9 cellular contexts compared by ENCODE assay signal in the genomic region with DNA sequence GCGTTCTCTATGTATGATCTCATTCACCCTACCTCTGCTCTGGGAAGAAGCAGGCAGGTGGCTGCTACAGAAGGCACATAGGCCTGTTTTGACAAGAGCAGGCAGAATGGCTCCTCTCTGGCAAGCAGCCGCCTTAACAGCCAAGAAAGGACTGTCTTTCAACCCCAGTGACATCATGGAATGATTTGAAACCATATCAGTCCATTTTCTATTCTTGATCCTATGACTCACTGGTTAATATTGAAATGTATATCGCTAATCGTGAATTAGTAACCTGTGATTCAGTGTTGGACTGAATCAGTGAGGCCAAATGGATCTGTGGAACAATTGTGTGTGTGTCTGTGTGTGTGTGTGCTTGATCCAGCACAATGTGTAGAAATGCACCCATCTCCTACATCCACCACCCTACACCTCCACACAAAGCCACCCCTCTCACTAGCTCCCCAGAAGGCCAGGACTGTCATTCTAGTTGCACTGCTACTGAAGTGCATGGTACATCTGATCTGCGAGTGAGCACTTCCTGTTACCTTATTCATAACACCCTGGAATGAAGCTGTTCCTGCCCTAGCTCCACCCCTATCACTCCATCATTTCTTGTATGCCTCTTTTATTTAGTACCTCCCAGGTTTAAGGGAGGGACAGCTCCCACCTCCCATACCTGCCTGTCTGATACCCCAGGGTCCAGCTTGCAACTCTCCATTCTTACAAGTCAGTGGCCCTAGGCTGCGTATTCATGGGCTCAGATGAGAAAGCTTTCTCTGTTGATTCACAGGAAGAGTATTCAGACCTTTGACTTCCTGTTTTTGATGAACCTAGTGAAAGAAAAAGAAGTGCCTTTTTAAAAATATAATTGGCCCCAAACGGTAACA.
A peak's percentile ranks its signal among the peaks of the same experiment; 100 is the strongest.
DNase-seq lines count a peak whose midpoint lies in the region; ATAC-seq and TF ChIP-seq lines count a peak whose summit lies in the region.
"Had no signal": no experiment of that assay in that cellular context is flagged by ENCODE, and none has a peak within 500 bp of the region (broad histone marks: within the 10 kb centered on the region; RNA-seq: fewer than 3 reads in every experiment).

No MANE protein-coding gene starts in this region.

- H3K4me1 ChIP-seq in RWPE2 (ENCODE audit: insufficient read depth, poor library complexity, severe bottlenecking) (peaks cover 18% of the 10 kb centered on the region), thyroid gland (no peaks in the 10 kb centered on the region)

- no peak for TF ChIP-seq POLR2A in thyroid gland (IDR thresholded peaks at IDR 0.05)

- peak overlapping the region; percentile 79 for H3K27ac ChIP-seq in RWPE2 (ENCODE audit: poor library complexity, severe bottlenecking)
- peak overlapping the region in 20 of 21 experiments; percentile 23 to 90 (median 74) for H3K27ac ChIP-seq in skin epidermis
- no peak overlapping the region for H3K27ac ChIP-seq in thyroid gland
- H3K27ac ChIP-seq: 22Rv1 had no signal

- H3K4me3 ChIP-seq in RWPE2 (ENCODE audit: severe bottlenecking): no peak overlapping the region
- H3K4me3 ChIP-seq in choroid plexus epithelial cell (ENCODE audit: low read depth, low read length): no peak overlapping the region
- no peak overlapping the region for H3K4me3 ChIP-seq in skin epidermis
- H3K4me3 ChIP-seq in thyroid gland (replicated peaks in 1 of 3): no peak overlapping the region

- no peaks in the 10 kb centered on the region for H3K9me3 ChIP-seq in RWPE2 (ENCODE audit: severe bottlenecking)
- no peaks in the 10 kb centered on the region for H3K9me3 ChIP-seq in thyroid gland

- no peaks in the 10 kb centered on the region for H3K36me3 ChIP-seq in RWPE2 (ENCODE audit: low read depth)
- no peaks in the 10 kb centered on the region for H3K36me3 ChIP-seq in thyroid gland

- ATAC-seq in HG02981 (IDR thresholded peaks at IDR 0.05; ENCODE audit: unreplicated experiment): peak; percentile 62
- peak; percentile 80 for ATAC-seq in RWPE2 (ENCODE audit: low read depth)

- TF ChIP-seq CTCF in RWPE2 (IDR thresholded peaks at IDR 0.05; ENCODE audit: poor library complexity, severe bottlenecking) (no peak), choroid plexus epithelial cell (conservative IDR thresholded peaks at IDR 0.05; ENCODE audit: low read depth, low read length) (no peak), thyroid gland (IDR thresholded peaks at IDR 0.05) (no peak)

- H3K27me3 ChIP-seq in RWPE2 (ENCODE audit: insufficient read depth, poor library complexity, severe bottlenecking) (no peaks in the 10 kb centered on the region), thyroid gland (no peaks in the 10 kb centered on the region)

- intact Hi-C loops in thyroid gland (cut with DNase I): no loop called here

- DNase-seq in DMS 273 (lab: John Stamatoyannopoulos, UW; ENCODE audit: unreplicated experiment): peak; percentile 20
- no peak for DNase-seq in DMS 273 treated with DMSO at 0.1 percent for 48 hours (lab: John Stamatoyannopoulos, UW)
- peak; percentile 70 for DNase-seq in RWPE2 (ENCODE audit: low spot score)
- DNase-seq in choroid plexus epithelial cell (ENCODE audit: low read depth): peak; percentile 51
- DNase-seq in thyroid gland: no peak
- no peak for DNase-seq in HuH-7 (ENCODE audit: low spot score)

- WGBS in thyroid gland, 2 donors: 86 to 87% methylated on average over 7 of the region's 7 CpGs

Comparison
In these comparisons a context has a peak if more than half of its experiments do, and no peak if none do; other contexts are left out.
1. DNase-seq: peak in DMS 273 (single experiment), RWPE2 (single experiment) and choroid plexus epithelial cell (single experiment); none in DMS 273 treated with DMSO at 0.1 percent for 48 hours (single experiment), thyroid gland (0 of 2) and HuH-7 (single experiment).
2. H3K27ac ChIP-seq: peak in RWPE2 (single experiment) and skin epidermis (20 of 21); none in thyroid gland (0 of 3).